1 cellular context compared by ENCODE assay signal in genomic region chr11:61516675-61517516, GRCh38.
TF ChIP-seq lines count a peak whose summit lies in the region.

No MANE protein-coding gene starts in this region.

TF ChIP-seq in endothelial cell of umbilical vein, 7 proteins besides CTCF, POLR2A, EP300 and RAD21:
- TF ChIP-seq EZH2 (IDR thresholded peaks at IDR 0.05; ENCODE audit: borderline replicate concordance, low read depth, low read length, severe bottlenecking) (no peak), GATA2 (IDR thresholded peaks at IDR 0.05; ENCODE audit: insufficient read depth, insufficient read length, low read depth, low read length) (no peak), MYC (IDR thresholded peaks at IDR 0.05; ENCODE audit: low read depth, low read length) (no peak), POLR2AphosphoS5 (IDR thresholded peaks at IDR 0.05; ENCODE audit: insufficient read depth, low read depth, low read length) (no peak), JUN (IDR thresholded peaks at IDR 0.05; ENCODE audit: borderline replicate concordance, insufficient read depth, insufficient read length, low read depth) (no peak), FOS (IDR thresholded peaks at IDR 0.05; ENCODE audit: borderline replicate concordance, insufficient read depth, low read length) (no peak)
- TF ChIP-seq, protein P1, sequence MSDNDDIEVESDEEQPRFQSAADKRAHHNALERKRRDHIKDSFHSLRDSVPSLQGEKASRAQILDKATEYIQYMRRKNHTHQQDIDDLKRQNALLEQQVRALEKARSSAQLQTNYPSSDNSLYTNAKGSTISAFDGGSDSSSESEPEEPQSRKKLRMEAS (IDR thresholded peaks at IDR 0.05; ENCODE audit: insufficient read depth, insufficient read length) = no peak
